12 cellular contexts compared by ENCODE assay signal in genomic region chr4:173507471-173508385, GRCh38. TPM values are rescaled to one million over a fixed set of nuclear protein-coding genes. Genes with fewer than 3 reads are reported as not detected.
A peak's percentile ranks its signal among the peaks of the same experiment; 100 is the strongest.
DNase-seq lines count a peak whose midpoint lies in the region; ATAC-seq lines count a peak whose summit lies in the region.
"Had no signal": no experiment of that assay in that cellular context is flagged by ENCODE, and none has a peak within 500 bp of the region (broad histone marks: within the 10 kb centered on the region; RNA-seq: fewer than 3 reads in every experiment).

No MANE protein-coding gene starts in this region.

- no peak for ATAC-seq in activated T-cell treated with anti-CD3 and anti-CD28 coated beads, Interleukin-2, amount 50 U/mL, for 72 hours (replicated peaks in 1 of 2)
- no peak for ATAC-seq in activated naive CD8-positive, alpha-beta T cell treated with anti-CD3 and anti-CD28 coated beads, Interleukin-2, amount 50 U/mL, for 24 hours
- no peak for ATAC-seq in stimulated activated memory B cell treated with anti-CD40 and anti-IgM and Interleukin-4, amounts not matched to agents 10 μg/mL and 1 μg/mL and 100 μg/mL, for 72 hours

- peak overlapping the region; percentile 28 to 78 for H3K4me3 Mint-ChIP-seq in activated T-cell treated with anti-CD3 and anti-CD28 coated beads, Interleukin-2, amount 50 U/mL, for 72 hours
- H3K4me3 Mint-ChIP-seq in activated naive CD8-positive, alpha-beta T cell treated with anti-CD3 and anti-CD28 coated beads, Interleukin-2, amount 50 U/mL, for 24 hours = peak overlapping the region; percentile 68
- H3K4me3 Mint-ChIP-seq in stimulated activated memory B cell treated with anti-CD40 and anti-IgM and Interleukin-4, amounts not matched to agents 10 μg/mL and 1 μg/mL and 100 μg/mL, for 72 hours = peak overlapping the region; percentile 73

- H3K9me3 Mint-ChIP-seq in activated T-cell treated with anti-CD3 and anti-CD28 coated beads, Interleukin-2, amount 50 U/mL, for 72 hours = no peaks in the 10 kb centered on the region
- peaks cover 5% of the 10 kb centered on the region for H3K9me3 Mint-ChIP-seq in activated naive CD8-positive, alpha-beta T cell treated with anti-CD3 and anti-CD28 coated beads, Interleukin-2, amount 50 U/mL, for 24 hours
- H3K9me3 Mint-ChIP-seq in stimulated activated memory B cell treated with anti-CD40 and anti-IgM and Interleukin-4, amounts not matched to agents 10 μg/mL and 1 μg/mL and 100 μg/mL, for 72 hours = no peaks in the 10 kb centered on the region
- H3K9me3 Mint-ChIP-seq: dendritic cell treated with granulocyte-macrophage colony-stimulating factor and Interleukin-4, amounts not matched to agents 40 ng/mL and 50 ng/mL, for 4 days had no signal

- H3K27me3 Mint-ChIP-seq in activated T-cell treated with anti-CD3 and anti-CD28 coated beads, Interleukin-2, amount 50 U/mL, for 72 hours (ENCODE audit: low read depth) = peaks cover 91% of the 10 kb centered on the region
- H3K27me3 Mint-ChIP-seq in activated naive CD8-positive, alpha-beta T cell treated with anti-CD3 and anti-CD28 coated beads, Interleukin-2, amount 50 U/mL, for 24 hours = peaks cover 92% of the 10 kb centered on the region
- H3K27me3 Mint-ChIP-seq in stimulated activated memory B cell treated with anti-CD40 and anti-IgM and Interleukin-4, amounts not matched to agents 10 μg/mL and 1 μg/mL and 100 μg/mL, for 72 hours = peaks cover 94% of the 10 kb centered on the region

- peaks cover 0 to 3% of the 10 kb centered on the region in 2 donors for H3K36me3 Mint-ChIP-seq in activated T-cell treated with anti-CD3 and anti-CD28 coated beads, Interleukin-2, amount 50 U/mL, for 72 hours (ENCODE audit: insufficient read depth in 2 of 2)
- peaks cover 10% of the 10 kb centered on the region for H3K36me3 Mint-ChIP-seq in activated naive CD8-positive, alpha-beta T cell treated with anti-CD3 and anti-CD28 coated beads, Interleukin-2, amount 50 U/mL, for 24 hours (ENCODE audit: low read depth)
- peaks cover 6% of the 10 kb centered on the region for H3K36me3 Mint-ChIP-seq in stimulated activated memory B cell treated with anti-CD40 and anti-IgM and Interleukin-4, amounts not matched to agents 10 μg/mL and 1 μg/mL and 100 μg/mL, for 72 hours

- DNase-seq in activated T-cell treated with anti-CD3 and anti-CD28 coated beads, Interleukin-2, amount 50 U/mL, for 72 hours = no peak
- DNase-seq in activated T-cell treated with anti-CD3 and anti-CD28 coated beads for 4 hours = no peak
- no peak for DNase-seq in activated naive CD8-positive, alpha-beta T cell treated with anti-CD3 and anti-CD28 coated beads, Interleukin-2, amount 50 U/mL, for 24 hours
- DNase-seq in islet precursor cell = peak; percentile 57
- DNase-seq in NCI-H2227 (lab: John Stamatoyannopoulos, UW; ENCODE audit: unreplicated experiment) = no peak
- no peak for DNase-seq in MV-4-11 (lab: John Stamatoyannopoulos, UW)
- no peak for DNase-seq in NCI-H69 (lab: John Stamatoyannopoulos, UW)
- DNase-seq: activated CD4-positive, alpha-beta T cell treated with anti-CD3 and anti-CD28 coated beads, Interleukin-2, amount 50 U/mL, for 1 hour; DMS53; NCI-H2107 had no signal

- H3K4me1 Mint-ChIP-seq in activated T-cell treated with anti-CD3 and anti-CD28 coated beads, Interleukin-2, amount 50 U/mL, for 72 hours (ENCODE audit: low read depth) = peaks cover 32% of the 10 kb centered on the region
- H3K4me1 Mint-ChIP-seq in activated naive CD8-positive, alpha-beta T cell treated with anti-CD3 and anti-CD28 coated beads, Interleukin-2, amount 50 U/mL, for 24 hours = peaks cover 29% of the 10 kb centered on the region
- peaks cover 43% of the 10 kb centered on the region for H3K4me1 Mint-ChIP-seq in stimulated activated memory B cell treated with anti-CD40 and anti-IgM and Interleukin-4, amounts not matched to agents 10 μg/mL and 1 μg/mL and 100 μg/mL, for 72 hours

- no peak overlapping the region for H3K27ac Mint-ChIP-seq in activated T-cell treated with anti-CD3 and anti-CD28 coated beads, Interleukin-2, amount 50 U/mL, for 72 hours
- no peak overlapping the region for H3K27ac Mint-ChIP-seq in activated naive CD8-positive, alpha-beta T cell treated with anti-CD3 and anti-CD28 coated beads, Interleukin-2, amount 50 U/mL, for 24 hours
- no peak overlapping the region for H3K27ac Mint-ChIP-seq in stimulated activated memory B cell treated with anti-CD40 and anti-IgM and Interleukin-4, amounts not matched to agents 10 μg/mL and 1 μg/mL and 100 μg/mL, for 72 hours
- H3K27ac Mint-ChIP-seq: dendritic cell treated with granulocyte-macrophage colony-stimulating factor and Interleukin-4, amounts not matched to agents 40 ng/mL and 50 ng/mL, for 4 days had no signal

RNA-seq across cellular contexts. Expression of gene HAND2, which starts 22.3 kb away (rescaled TPM):
- total RNA-seq in activated T-cell treated with anti-CD3 and anti-CD28 coated beads, Interleukin-2, amount 50 U/mL, for 72 hours = not detected
